Comparison of ENCODE assay signal across 7 cellular contexts in the genomic region with DNA sequence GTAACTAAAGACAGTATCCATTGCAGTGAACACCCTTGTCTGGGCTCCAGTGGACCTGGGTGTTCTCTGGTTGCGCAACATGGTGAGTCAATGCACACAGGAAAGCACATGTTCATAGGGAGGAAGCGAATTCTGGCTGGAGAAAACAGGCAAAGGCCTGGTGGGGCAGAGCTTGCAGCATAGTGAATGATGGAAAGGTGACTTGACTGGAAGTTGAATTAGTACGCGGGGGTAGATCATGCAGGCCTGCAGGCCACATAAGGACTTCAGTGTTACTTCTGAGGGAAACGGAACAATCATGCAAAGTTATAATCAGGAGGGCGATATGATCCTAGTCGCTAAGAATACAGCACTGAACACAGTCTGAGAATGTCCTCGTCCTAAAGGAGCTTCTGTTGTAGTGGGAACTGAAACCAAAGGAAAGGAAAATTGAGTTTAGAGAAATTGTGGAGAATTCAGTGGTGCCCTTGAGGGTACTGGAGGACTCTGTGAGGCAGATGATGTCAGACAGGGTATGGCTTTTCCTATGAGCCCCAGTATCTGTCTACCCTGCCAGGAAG.
DNase-seq lines count a peak whose midpoint lies in the region; ATAC-seq and TF ChIP-seq lines count a peak whose summit lies in the region.

No MANE protein-coding gene starts in this region.

- no peaks in the 10 kb centered on the region for H3K27me3 ChIP-seq in brain microvascular endothelial cell (replicated peaks)
- no peaks in the 10 kb centered on the region for H3K27me3 ChIP-seq in upper lobe of right lung

- in situ Hi-C loops in brain microvascular endothelial cell (cut with HindIII; ENCODE audit: low pct_ligation_motif_present, low sequenced_read_pairs): no loop called here

- no peak overlapping the region for H3K27ac ChIP-seq in brain microvascular endothelial cell
- peak overlapping the region; percentile 63 for H3K27ac ChIP-seq in upper lobe of right lung

- TF ChIP-seq CTCF in brain microvascular endothelial cell (IDR thresholded peaks at IDR 0.05; ENCODE audit: low read depth, low read length, missing control alignments) (no peak), upper lobe of right lung (IDR thresholded peaks at IDR 0.05) (no peak)

- DNase-seq in KG1 (lab: John Stamatoyannopoulos, UW) (peak; percentile 37), brain microvascular endothelial cell (peak; percentile 64), left colon (peak; percentile 19 to 49), upper lobe of right lung (peak; percentile 66), islet precursor cell (no peak), AG08396 (ENCODE audit: low spot score) (no peak)

- H3K9me3 ChIP-seq in upper lobe of right lung: no peaks in the 10 kb centered on the region

- intact Hi-C loops in left colon (cut with DNase I, micrococcal nuclease) (no loop called here), upper lobe of right lung (cut with DNase I) (no loop called here)

- peaks cover 14% of the 10 kb centered on the region for H3K4me1 ChIP-seq in upper lobe of right lung

- H3K36me3 ChIP-seq in brain microvascular endothelial cell (replicated peaks): no peaks in the 10 kb centered on the region
- H3K36me3 ChIP-seq in upper lobe of right lung: no peaks in the 10 kb centered on the region

- ATAC-seq in left colon: no peak
- peak; percentile 88 for ATAC-seq in upper lobe of right lung
- no peak for ATAC-seq in GM21367 (IDR thresholded peaks at IDR 0.05; ENCODE audit: unreplicated experiment)

- H3K4me3 ChIP-seq in brain microvascular endothelial cell (ENCODE audit: low read depth, low read length) (no peak overlapping the region), upper lobe of right lung (no peak overlapping the region)

Comparison
In these comparisons a context has a peak if more than half of its experiments do, and no peak if none do; other contexts are left out.
1. DNase-seq: peak in KG1 (single experiment), brain microvascular endothelial cell (single experiment), left colon (2 of 2) and upper lobe of right lung (single experiment); none in islet precursor cell (single experiment) and AG08396 (single experiment).